ENCODE assay signal across 9 cellular contexts in the genomic region with DNA sequence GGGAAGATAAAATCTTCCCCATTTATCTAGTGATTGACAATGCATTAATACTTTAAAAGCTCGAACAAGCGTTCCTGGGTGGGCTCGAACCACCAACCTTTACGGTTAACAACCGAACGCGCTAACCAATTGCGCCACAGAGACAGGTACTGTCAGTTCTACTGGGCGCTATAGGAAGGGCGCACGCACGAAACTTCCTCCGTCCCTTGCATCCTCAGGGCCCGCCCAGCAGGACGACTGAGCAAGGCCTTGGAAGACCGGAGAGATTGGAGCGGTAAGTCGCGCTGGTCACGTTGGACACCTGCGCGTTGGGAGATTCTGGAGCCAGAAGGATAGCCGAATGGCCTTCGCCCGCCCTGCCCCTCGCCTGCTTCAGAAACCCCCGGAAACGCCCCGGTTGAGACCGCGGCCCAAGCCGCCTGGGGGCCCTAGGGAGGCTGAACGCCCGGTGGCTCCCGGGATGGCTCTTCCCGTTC. TPM values are rescaled to one million over a fixed set of nuclear protein-coding genes. Genes with fewer than 3 reads are reported as not detected.
DNase-seq lines count a peak whose midpoint lies in the region; ATAC-seq and TF ChIP-seq lines count a peak whose summit lies in the region.
"Not testable (repeated sequence)": the region's sequence is repeated elsewhere in the genome, so short reads cannot be mapped to it uniquely, and the experiment has no call there.
"Had no signal": no experiment of that assay in that cellular context is flagged by ENCODE, and none has a peak within 500 bp of the region (broad histone marks: within the 10 kb centered on the region; RNA-seq: fewer than 3 reads in every experiment).

No MANE protein-coding gene starts in this region.

- H3K9me3 Mint-ChIP-seq in activated CD4-positive, alpha-beta T cell treated with anti-CD3 and anti-CD28 coated beads for 36 hours (ENCODE audit: low read depth); activated naive CD8-positive, alpha-beta T cell (ENCODE audit: low read depth): not testable (repeated sequence)

- H3K36me3 Mint-ChIP-seq in activated CD4-positive, alpha-beta T cell treated with anti-CD3 and anti-CD28 coated beads for 36 hours (ENCODE audit: low read depth); activated naive CD8-positive, alpha-beta T cell: not testable (repeated sequence)

- H3K36me3 ChIP-seq in BJ (ENCODE audit: control insufficient read depth, insufficient read depth, low read length); psoas muscle (ENCODE audit: insufficient read depth in 1 of 2, low read depth in 1 of 2): not testable (repeated sequence)

- not testable (repeated sequence) for ATAC-seq in activated CD4-positive, alpha-beta T cell treated with anti-CD3 and anti-CD28 coated beads for 36 hours; left colon; psoas muscle

- H3K4me1 Mint-ChIP-seq in activated CD4-positive, alpha-beta T cell treated with anti-CD3 and anti-CD28 coated beads for 36 hours; activated naive CD8-positive, alpha-beta T cell (ENCODE audit: low read depth): not testable (repeated sequence)

- TF ChIP-seq CTCF in BJ (IDR thresholded peaks at IDR 0.05; ENCODE audit: insufficient read depth, low read depth, low read length); psoas muscle (IDR thresholded peaks at IDR 0.05): not testable (repeated sequence)

- not testable (repeated sequence) for H3K4me1 ChIP-seq in psoas muscle

- not testable (repeated sequence) for H3K9me3 ChIP-seq in psoas muscle

- peak overlapping the region; percentile 91 for H3K27ac Mint-ChIP-seq in activated CD4-positive, alpha-beta T cell treated with anti-CD3 and anti-CD28 coated beads for 36 hours
- H3K27ac Mint-ChIP-seq in activated naive CD8-positive, alpha-beta T cell: peak overlapping the region; percentile 91

- POLR2A ChIA-PET in BJ (lab: Charles Lee); activated CD4-positive, alpha-beta T cell treated with anti-CD3 and anti-CD28 coated beads for 36 hours (lab: Charles Lee): not testable (repeated sequence)

- WGBS in psoas muscle, 3 donors: 1 to 4% (median 2%) methylated on average over 29 to 34 of the region's 36 CpGs

- DNase-seq in BJ (ENCODE audit: low read depth); epithelial cell of prostate (ENCODE audit: low read depth, low spot score): not testable (repeated sequence)
- DNase-seq in HuH-7.5 (ENCODE audit: low spot score): peak; percentile 2
- peak; percentile 80 for DNase-seq in activated CD4-positive, alpha-beta T cell treated with anti-CD3 and anti-CD28 coated beads for 36 hours
- DNase-seq in left colon: peak; percentile 53 to 64
- peak; percentile 13 to 46 for DNase-seq in psoas muscle
- DNase-seq in stimulated activated CD8-positive, alpha-beta memory T cell treated with anti-CD3 and anti-CD28 coated beads, Interleukin-4, amount 100 ng/mL, for 1 hour (ENCODE audit: low read depth in 2 of 2, low spot score in 1 of 2): peak; percentile 8 to 17

- H3K4me3 ChIP-seq in BJ (ENCODE audit: low read depth, low read length) (peak overlapping the region; percentile 18), psoas muscle (peak overlapping the region; percentile 41)

- H3K27ac ChIP-seq in epithelial cell of prostate: peak overlapping the region; percentile 50
- H3K27ac ChIP-seq in psoas muscle: not testable (repeated sequence)

- CTCF ChIA-PET in BJ (lab: Yijun Ruan, JAX); activated CD4-positive, alpha-beta T cell treated with anti-CD3 and anti-CD28 coated beads for 36 hours (lab: Charles Lee): not testable (repeated sequence)

- not testable (repeated sequence) for H3K27me3 Mint-ChIP-seq in activated CD4-positive, alpha-beta T cell treated with anti-CD3 and anti-CD28 coated beads for 36 hours; activated naive CD8-positive, alpha-beta T cell

- peak overlapping the region; percentile 77 for H3K4me3 Mint-ChIP-seq in activated CD4-positive, alpha-beta T cell treated with anti-CD3 and anti-CD28 coated beads for 36 hours
- peak overlapping the region; percentile 89 for H3K4me3 Mint-ChIP-seq in activated naive CD8-positive, alpha-beta T cell

- intact Hi-C loops in activated CD4-positive, alpha-beta T cell treated with anti-CD3 and anti-CD28 coated beads for 36 hours (cut with DNase I, micrococcal nuclease); left colon (cut with DNase I, micrococcal nuclease); psoas muscle (cut with DNase I): not testable (repeated sequence)

- H3K27me3 ChIP-seq in BJ (ENCODE audit: control insufficient read depth, insufficient read depth, low read length); psoas muscle (ENCODE audit: insufficient read depth in 3 of 3, low read length in 2 of 3): not testable (repeated sequence)

RNA-seq across cellular contexts. Expression of gene PPIAL4C, which starts 25.3 kb away (rescaled TPM):
- polyA plus RNA-seq in BJ (2011; rRNA removed): not detected in 2 replicates
- polyA minus RNA-seq in BJ (2011; rRNA and poly(A)+ RNA removed): not detected in 2 replicates
- not detected for total RNA-seq in activated CD4-positive, alpha-beta T cell treated with anti-CD3 and anti-CD28 coated beads for 36 hours
- under 1 TPM in 1 of 2 donors, not detected in 1; 0.61 TPM for total RNA-seq in left colon
- not detected for total RNA-seq in psoas muscle
- polyA plus RNA-seq in psoas muscle: not detected
- total RNA-seq: RPMI7951 had no signal
